ENCODE assay signal across 38 cellular contexts in the genomic region with DNA sequence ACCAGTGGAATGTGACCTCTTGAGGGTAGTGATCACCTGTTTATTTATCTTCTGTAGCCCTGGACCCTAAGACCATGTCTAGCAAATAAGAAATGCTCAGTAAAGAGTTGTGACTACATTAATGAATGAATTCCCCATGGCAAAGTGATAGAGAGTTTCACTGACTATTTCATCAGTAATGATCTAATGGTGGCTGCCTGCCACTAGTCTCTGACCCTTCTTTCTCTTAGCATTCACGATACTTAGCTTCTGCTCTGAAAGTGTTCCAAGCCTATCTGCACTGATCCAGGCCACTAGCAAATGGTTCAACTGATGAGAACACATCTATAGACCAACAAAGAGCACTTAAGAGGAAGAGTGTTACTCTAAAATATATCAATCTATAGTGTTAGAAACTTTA.
"Had no signal": no experiment of that assay in that cellular context is flagged by ENCODE, and none has a peak within 500 bp of the region (broad histone marks: within the 10 kb centered on the region; RNA-seq: fewer than 3 reads in every experiment).

No MANE protein-coding gene starts in this region.

- DNase-seq: activated effector memory CD4-positive, alpha-beta T cell treated with anti-CD3 and anti-CD28 coated beads, Interleukin-2, amount 50 U/mL, for 16 hours; activated effector memory CD4-positive, alpha-beta T cell treated with Interleukin-2 at 50 U/mL for 16 hours; activated gamma-delta T cell; activated gamma-delta T cell treated with Interleukin-2 at 50 U/mL for 16 hours; activated naive CD4-positive, alpha-beta T cell; activated naive CD4-positive, alpha-beta T cell treated with anti-CD3 and anti-CD28 coated beads for 36 hours; activated naive CD4-positive, alpha-beta T cell treated with anti-CD3 and anti-CD28 coated beads, Interleukin-2, amount 10 ng/mL, durations not matched to agents 7 days and 5 days; activated naive CD4-positive, alpha-beta T cell treated with anti-CD3 and anti-CD28 coated beads, Interleukin-2, amount 50 U/mL, for 16 hours; activated naive CD4-positive, alpha-beta T cell treated with Interleukin-2 at 50 U/mL for 16 hours; activated naive CD8-positive, alpha-beta T cell treated with anti-CD3 and anti-CD28 coated beads for 36 hours; activated naive CD8-positive, alpha-beta T cell treated with anti-CD3 and anti-CD28 coated beads, Interleukin-2, amount 10 ng/mL, durations not matched to agents 7 days and 5 days; activated naive CD8-positive, alpha-beta T cell treated with anti-CD3 and anti-CD28 coated beads, Interleukin-2, amount 50 U/mL, for 24 hours; activated T-cell treated with anti-CD3 and anti-CD28 coated beads, Interleukin-2, amount 50 U/mL, for 1 hour; activated T-cell treated with anti-CD3 and anti-CD28 coated beads, Interleukin-2, amount 50 U/mL, for 24 hours; activated T-cell treated with anti-CD3 and anti-CD28 coated beads, Interleukin-2, amount 50 U/mL, for 4 hours; activated T-cell treated with anti-CD3 and anti-CD28 coated beads, Interleukin-2, amount 50 U/mL, for 48 hours; activated T-cell treated with anti-CD3 and anti-CD28 coated beads, Interleukin-2, amount 50 U/mL, for 72 hours; adrenal gland; amniotic stem cell; amygdala; anterior cingulate cortex; aorta; body of pancreas; brain microvascular endothelial cell; caudate nucleus; central memory CD4-positive, alpha-beta T cell; cerebellar nuclear complex had no signal

- H3K36me3 ChIP-seq: adrenal gland, ascending aorta, brain microvascular endothelial cell, breast epithelium, cardiac muscle cell had no signal

- H3K27me3 Mint-ChIP-seq: activated naive CD4-positive, alpha-beta T cell treated with anti-CD3 and anti-CD28 coated beads, Interleukin-2, amount 10 ng/mL, durations not matched to agents 7 days and 5 days; activated naive CD4-positive, alpha-beta T cell treated with anti-CD3 and anti-CD28 coated beads, Interleukin-2, amount 50 U/mL, for 24 hours; activated naive CD8-positive, alpha-beta T cell; activated naive CD8-positive, alpha-beta T cell treated with anti-CD3 and anti-CD28 coated beads for 36 hours; activated naive CD8-positive, alpha-beta T cell treated with anti-CD3 and anti-CD28 coated beads, Interleukin-2, amount 10 ng/mL, durations not matched to agents 7 days and 5 days; activated naive CD8-positive, alpha-beta T cell treated with anti-CD3 and anti-CD28 coated beads, Interleukin-2, amount 50 U/mL, for 24 hours; activated T-cell treated with anti-CD3 and anti-CD28 coated beads, Interleukin-2, amount 50 U/mL, for 24 hours; central memory CD8-positive, alpha-beta T cell had no signal

- ATAC-seq: activated naive CD4-positive, alpha-beta T cell treated with anti-CD3 and anti-CD28 coated beads, Interleukin-2, amount 50 U/mL, for 72 hours; activated naive CD8-positive, alpha-beta T cell treated with anti-CD3 and anti-CD28 coated beads, Interleukin-2, amount 50 U/mL, for 24 hours; activated T-cell treated with anti-CD3 and anti-CD28 coated beads, Interleukin-2, amount 50 U/mL, for 4 hours; activated T-cell treated with anti-CD3 and anti-CD28 coated beads, Interleukin-2, amount 50 U/mL, for 72 hours; activated T-helper 17 cell treated with anti-CD3 and anti-CD28 coated beads, Interleukin-2, amount 50 U/mL, for 72 hours; body of pancreas had no signal

- H3K9me3 Mint-ChIP-seq: activated naive CD4-positive, alpha-beta T cell treated with anti-CD3 and anti-CD28 coated beads, Interleukin-2, amount 50 U/mL, for 24 hours; central memory CD8-positive, alpha-beta T cell had no signal

- H3K4me3 Mint-ChIP-seq: activated naive CD4-positive, alpha-beta T cell treated with anti-CD3 and anti-CD28 coated beads for 36 hours; activated naive CD4-positive, alpha-beta T cell treated with anti-CD3 and anti-CD28 coated beads, Interleukin-2, amount 10 ng/mL, durations not matched to agents 7 days and 5 days; activated naive CD4-positive, alpha-beta T cell treated with anti-CD3 and anti-CD28 coated beads, Interleukin-2, amount 50 U/mL, for 24 hours; activated naive CD8-positive, alpha-beta T cell; activated naive CD8-positive, alpha-beta T cell treated with anti-CD3 and anti-CD28 coated beads for 36 hours; activated naive CD8-positive, alpha-beta T cell treated with anti-CD3 and anti-CD28 coated beads, Interleukin-2, amount 10 ng/mL, durations not matched to agents 7 days and 5 days; activated naive CD8-positive, alpha-beta T cell treated with anti-CD3 and anti-CD28 coated beads, Interleukin-2, amount 50 U/mL, for 24 hours; activated T-cell treated with anti-CD3 and anti-CD28 coated beads, Interleukin-2, amount 50 U/mL, for 24 hours; activated T-cell treated with anti-CD3 and anti-CD28 coated beads, Interleukin-2, amount 50 U/mL, for 4 hours; activated T-cell treated with anti-CD3 and anti-CD28 coated beads, Interleukin-2, amount 50 U/mL, for 72 hours; activated T-helper 1 cell treated with anti-CD3 and anti-CD28 coated beads, Interleukin-12 subunit alpha, Interleukin-12 subunit beta, Interleukin-2, Interleukin-4 antibody, amounts not matched to agents 30 ng/mL and 10 ng/mL and 1 ng/mL, durations not matched to agents 14 hours and 24 hours and 36 hours; activated T-helper 17 cell treated with anti-CD3 and anti-CD28 coated beads, Interleukin-2, amount 50 U/mL, for 72 hours; brain; central memory CD8-positive, alpha-beta T cell had no signal

- H3K4me1 ChIP-seq: adrenal gland, ascending aorta, body of pancreas, breast epithelium had no signal

- H3K4me3 ChIP-seq: adrenal gland, ascending aorta, body of pancreas, breast epithelium, cardiac muscle cell had no signal

- H3K27me3 ChIP-seq: adrenal gland, ascending aorta, body of pancreas, brain microvascular endothelial cell, breast epithelium, cardiac muscle cell had no signal

- H3K9me3 ChIP-seq: adrenal gland, ascending aorta, body of pancreas, breast epithelium had no signal

- H3K4me1 Mint-ChIP-seq: activated naive CD4-positive, alpha-beta T cell treated with anti-CD3 and anti-CD28 coated beads, Interleukin-2, amount 10 ng/mL, durations not matched to agents 7 days and 5 days; activated naive CD4-positive, alpha-beta T cell treated with anti-CD3 and anti-CD28 coated beads, Interleukin-2, amount 50 U/mL, for 24 hours; activated T-helper 17 cell treated with anti-CD3 and anti-CD28 coated beads, Interleukin-2, amount 50 U/mL, for 72 hours; central memory CD8-positive, alpha-beta T cell had no signal

- H3K27ac ChIP-seq: adrenal gland, ascending aorta, body of pancreas, brain microvascular endothelial cell, breast epithelium, cardiac muscle cell had no signal

- H3K36me3 Mint-ChIP-seq: activated naive CD8-positive, alpha-beta T cell; brain had no signal

- H3K27ac Mint-ChIP-seq: activated naive CD4-positive, alpha-beta T cell treated with anti-CD3 and anti-CD28 coated beads for 36 hours; activated naive CD4-positive, alpha-beta T cell treated with anti-CD3 and anti-CD28 coated beads, Interleukin-2, amount 10 ng/mL, durations not matched to agents 7 days and 5 days; activated naive CD4-positive, alpha-beta T cell treated with anti-CD3 and anti-CD28 coated beads, Interleukin-2, amount 50 U/mL, for 24 hours; activated naive CD4-positive, alpha-beta T cell treated with anti-CD3 and anti-CD28 coated beads, Interleukin-2, amount 50 U/mL, for 72 hours; activated naive CD8-positive, alpha-beta T cell; activated naive CD8-positive, alpha-beta T cell treated with anti-CD3 and anti-CD28 coated beads for 36 hours; activated naive CD8-positive, alpha-beta T cell treated with anti-CD3 and anti-CD28 coated beads, Interleukin-2, amount 10 ng/mL, durations not matched to agents 7 days and 5 days; activated naive CD8-positive, alpha-beta T cell treated with anti-CD3 and anti-CD28 coated beads, Interleukin-2, amount 50 U/mL, for 24 hours; activated T-cell treated with anti-CD3 and anti-CD28 coated beads, Interleukin-2, amount 50 U/mL, for 24 hours; activated T-cell treated with anti-CD3 and anti-CD28 coated beads, Interleukin-2, amount 50 U/mL, for 72 hours; activated T-helper 1 cell treated with anti-CD3 and anti-CD28 coated beads, Interleukin-12 subunit alpha, Interleukin-12 subunit beta, Interleukin-2, Interleukin-4 antibody, amounts not matched to agents 30 ng/mL and 10 ng/mL and 1 ng/mL, durations not matched to agents 14 hours and 24 hours and 36 hours; activated T-helper 17 cell treated with anti-CD3 and anti-CD28 coated beads, Interleukin-2, amount 50 U/mL, for 72 hours; activated T-helper 2 cell treated with anti-CD3 and anti-CD28 coated beads, Interferon-gamma antibody, Interleukin-2, Interleukin-4, amounts not matched to agents 10 μg/mL and 5 μg/mL and 100 μg/mL, durations not matched to agents 14 hours and 24 hours and 36 hours; brain had no signal
